ENCODE assay signal across 8 cellular contexts in genomic region chr2:202780514-202781021, GRCh38.
DNase-seq lines count a peak whose midpoint lies in the region; ATAC-seq lines count a peak whose summit lies in the region.

No MANE protein-coding gene starts in this region.

- DNase-seq in Caki2 (ENCODE audit: low read depth) = peak; percentile 69
- peak; percentile 56 for DNase-seq in amniotic epithelial cell (ENCODE audit: low read depth)
- no peak for DNase-seq in cerebellar nuclear complex (lab: John Stamatoyannopoulos, UW)
- no peak for DNase-seq in medulla oblongata (ENCODE audit: extremely low spot score)
- no peak for DNase-seq in 8988T
- DNase-seq in effector CD4-positive, alpha-beta T cell = no peak

- in situ Hi-C loops in Caki2 (cut with HindIII; ENCODE audit: low pct_unique_long_range_greater_than_20kb, low sequenced_read_pairs) = no loop called here

- peak; percentile 93 for ATAC-seq in GM19351 (IDR thresholded peaks at IDR 0.05; ENCODE audit: unreplicated experiment)
- peak; percentile 94 for ATAC-seq in HG03103 (IDR thresholded peaks at IDR 0.05; ENCODE audit: low read depth, unreplicated experiment)

Comparison
In these comparisons a context has a peak if more than half of its experiments do, and no peak if none do; other contexts are left out.
1. DNase-seq: peak in Caki2 (single experiment) and amniotic epithelial cell (single experiment); none in cerebellar nuclear complex (0 of 2), medulla oblongata (single experiment), 8988T (single experiment) and effector CD4-positive, alpha-beta T cell (single experiment).